Comparison of ENCODE assay signal across 9 cellular contexts in the genomic region with DNA sequence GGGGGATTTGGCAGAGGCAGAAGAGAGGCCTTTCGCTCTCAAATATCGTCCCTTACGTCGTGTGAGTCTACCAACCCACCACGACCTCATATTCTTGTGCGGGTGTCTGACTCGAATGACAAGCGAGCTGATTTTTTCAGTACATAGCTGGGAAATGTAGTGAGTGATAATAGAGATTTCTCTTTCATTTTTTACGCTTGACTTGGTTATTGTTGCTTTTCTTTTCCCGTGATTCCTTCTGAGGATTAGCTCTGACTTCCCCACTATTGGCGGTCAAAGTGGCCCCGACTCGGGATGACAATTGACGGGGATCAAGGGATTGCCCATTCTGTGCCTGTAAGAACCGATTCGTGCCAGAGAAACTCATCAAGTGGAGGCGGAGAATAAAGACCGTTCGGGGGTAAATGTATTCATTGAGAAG. TPM values are rescaled to one million over a fixed set of nuclear protein-coding genes. Genes with fewer than 3 reads are reported as not detected.
DNase-seq lines count a peak whose midpoint lies in the region; TF ChIP-seq lines count a peak whose summit lies in the region.
"Had no signal": no experiment of that assay in that cellular context is flagged by ENCODE, and none has a peak within 500 bp of the region (broad histone marks: within the 10 kb centered on the region; RNA-seq: fewer than 3 reads in every experiment).

No MANE protein-coding gene starts in this region.

- H3K4me1 ChIP-seq in skeletal muscle tissue (ENCODE audit: control insufficient read depth in 3 of 3, insufficient read depth in 3 of 3, low read length in 3 of 3), result peaks cover 34 to 39% (median 37%) of the 10 kb centered on the region in 3 donors

- no peak overlapping the region for H3K9ac ChIP-seq in skeletal muscle tissue (ENCODE audit: low read depth in 1 of 3, low read length in 3 of 3)

- H3K9me3 Mint-ChIP-seq in T-helper 2 cell treated with Interferon-gamma antibody and Interleukin-4, amounts not matched to agents 5 μg/mL and 100 μg/mL, for 36 hours, result no peaks in the 10 kb centered on the region

- no peaks in the 10 kb centered on the region for H3K9me3 ChIP-seq in skeletal muscle tissue (ENCODE audit: control insufficient read depth in 3 of 3, low read length in 3 of 3)

- peaks cover 93% of the 10 kb centered on the region for H3K27me3 Mint-ChIP-seq in T-helper 2 cell treated with Interferon-gamma antibody and Interleukin-4, amounts not matched to agents 5 μg/mL and 100 μg/mL, for 36 hours (ENCODE audit: low read depth)

- H3K27ac Mint-ChIP-seq in T-helper 2 cell treated with Interferon-gamma antibody and Interleukin-4, amounts not matched to agents 5 μg/mL and 100 μg/mL, for 36 hours, result peak overlapping the region; percentile 53

- peaks cover 22% of the 10 kb centered on the region for H3K4me1 Mint-ChIP-seq in T-helper 2 cell treated with Interferon-gamma antibody and Interleukin-4, amounts not matched to agents 5 μg/mL and 100 μg/mL, for 36 hours (ENCODE audit: low read depth)

- peak overlapping the region; percentile 55 for H3K4me3 ChIP-seq in fibroblast of the aortic adventitia (ENCODE audit: low read depth, low read length)
- H3K4me3 ChIP-seq in skeletal muscle tissue (ENCODE audit: low read length in 3 of 3), result peak overlapping the region; percentile 7 to 62 (median 48)

- no peak for TF ChIP-seq CTCF in fibroblast of the aortic adventitia (IDR thresholded peaks at IDR 0.05; ENCODE audit: insufficient read depth, low read length)

- no peaks in the 10 kb centered on the region for H3K36me3 ChIP-seq in skeletal muscle tissue (ENCODE audit: control insufficient read depth in 3 of 3, insufficient read depth in 3 of 3, low read length in 3 of 3)

- peaks cover 4% of the 10 kb centered on the region for H3K36me3 Mint-ChIP-seq in T-helper 2 cell treated with Interferon-gamma antibody and Interleukin-4, amounts not matched to agents 5 μg/mL and 100 μg/mL, for 36 hours (ENCODE audit: low read depth)

- DNase-seq in DMS 273 (lab: John Stamatoyannopoulos, UW; ENCODE audit: unreplicated experiment) (peak; percentile 12), DMS 273 treated with DMSO at 0.1 percent for 48 hours (lab: John Stamatoyannopoulos, UW) (no peak), fibroblast of the aortic adventitia (ENCODE audit: low read depth) (peak; percentile 12), AG08395 (ENCODE audit: low spot score) (no peak), nucleus accumbens (lab: John Stamatoyannopoulos, UW) (no peak)
- no peak for DNase-seq in T-helper 2 cell treated with Interferon-gamma antibody and Interleukin-4, amounts not matched to agents 5 μg/mL and 100 μg/mL, for 36 hours (ENCODE audit: low spot score)
- DNase-seq in stimulated activated CD4-positive, alpha-beta T cell treated with anti-CD3 and anti-CD28 coated beads, Interleukin-2, amount 100 ng/mL, for 48 hours, result no peak

- H3K27me3 ChIP-seq in skeletal muscle tissue (ENCODE audit: control insufficient read depth in 3 of 3, insufficient read depth in 3 of 3, low read length in 3 of 3), result peaks cover 79 to 88% (median 87%) of the 10 kb centered on the region in 3 donors

- peak overlapping the region; percentile 81 for H3K4me3 Mint-ChIP-seq in T-helper 2 cell treated with Interferon-gamma antibody and Interleukin-4, amounts not matched to agents 5 μg/mL and 100 μg/mL, for 36 hours

- H3K27ac ChIP-seq in skeletal muscle tissue (ENCODE audit: low read depth, low read length), result no peak overlapping the region
- H3K27ac ChIP-seq: 22Rv1 had no signal

RNA-seq across cellular contexts. Expression of gene OSTM1, which starts 44.3 kb away (rescaled TPM):
- 44.1 and 165 TPM in 2 replicates for total RNA-seq in fibroblast of the aortic adventitia (ENCODE audit: low replicate concordance)
- 13.6 TPM for total RNA-seq in skeletal muscle tissue

RNA-seq across cellular contexts. Expression of gene NR2E1, which starts 47.0 kb away (rescaled TPM):
- total RNA-seq in fibroblast of the aortic adventitia (ENCODE audit: low replicate concordance) (not detected in 2 replicates), skeletal muscle tissue (not detected)

Comparison
In these comparisons a context has a peak if more than half of its experiments do, and no peak if none do; other contexts are left out.
1. DNase-seq: peak in DMS 273 (single experiment) and fibroblast of the aortic adventitia (single experiment); none in DMS 273 treated with DMSO at 0.1 percent for 48 hours (single experiment), T-helper 2 cell treated with Interferon-gamma antibody and Interleukin-4, amounts not matched to agents 5 μg/mL and 100 μg/mL, for 36 hours (single experiment), AG08395 (single experiment), nucleus accumbens (0 of 56) and stimulated activated CD4-positive, alpha-beta T cell treated with anti-CD3 and anti-CD28 coated beads, Interleukin-2, amount 100 ng/mL, for 48 hours (0 of 2).